ENCODE assay signal across 21 cellular contexts in genomic region chr14:105146976-105147700, GRCh38. TPM values are rescaled to one million over a fixed set of nuclear protein-coding genes. Genes with fewer than 3 reads are reported as not detected.
A peak's percentile ranks its signal among the peaks of the same experiment; 100 is the strongest.
DNase-seq lines count a peak whose midpoint lies in the region; ATAC-seq and TF ChIP-seq lines count a peak whose summit lies in the region.
"Had no signal": no experiment of that assay in that cellular context is flagged by ENCODE, and none has a peak within 500 bp of the region (broad histone marks: within the 10 kb centered on the region; RNA-seq: fewer than 3 reads in every experiment).

No MANE protein-coding gene starts in this region.

- no peaks in the 10 kb centered on the region for H3K4me1 ChIP-seq in BE2C
- no peaks in the 10 kb centered on the region for H3K4me1 ChIP-seq in endodermal cell (ENCODE audit: control insufficient read depth, insufficient read depth, low read length)
- no peaks in the 10 kb centered on the region for H3K4me1 ChIP-seq in osteoblast (ENCODE audit: insufficient read depth, low read length)

- in situ Hi-C loops in KBM-7 (cut with MboI; ENCODE audit: low pct_unique_long_range_greater_than_20kb, low sequenced_read_pairs) = no loop called here

- H3K27me3 ChIP-seq in BE2C = no peaks in the 10 kb centered on the region
- H3K27me3 ChIP-seq in endodermal cell (ENCODE audit: control insufficient read depth, insufficient read depth, low read length, poor library complexity, severe bottlenecking) = no peaks in the 10 kb centered on the region
- H3K27me3 ChIP-seq in osteoblast (ENCODE audit: insufficient read depth, low read length) = no peaks in the 10 kb centered on the region
- H3K27me3 ChIP-seq: BLaER1 had no signal

- H3K4me3 Mint-ChIP-seq in endodermal cell = no peak overlapping the region
- H3K4me3 Mint-ChIP-seq: CD8-positive, alpha-beta memory T cell had no signal

- WGBS in endodermal cell (ENCODE audit: insufficient coverage in 1 of 2, insufficient read length in 1 of 2), 2 experiments = 93% methylated on average over 11 to 22 of the region's 22 CpGs

- no peaks in the 10 kb centered on the region for H3K9me3 ChIP-seq in BE2C
- no peaks in the 10 kb centered on the region for H3K9me3 ChIP-seq in endodermal cell (ENCODE audit: control insufficient read depth, low read length)
- no peaks in the 10 kb centered on the region for H3K9me3 ChIP-seq in osteoblast (ENCODE audit: low read depth, low read length)
- H3K9me3 ChIP-seq: BLaER1 had no signal

- H3K36me3 Mint-ChIP-seq in endodermal cell (ENCODE audit: low read depth) = peaks cover 4% of the 10 kb centered on the region
- H3K36me3 Mint-ChIP-seq: CD8-positive, alpha-beta memory T cell had no signal

- DNase-seq in activated effector memory CD4-positive, alpha-beta T cell treated with anti-CD3 and anti-CD28 coated beads, Interleukin-2, amount 50 U/mL, for 16 hours = peak; percentile 53
- DNase-seq in activated effector memory CD4-positive, alpha-beta T cell treated with Interleukin-2 at 50 U/mL for 16 hours = no peak
- peak; percentile 8 for DNase-seq in BE2C
- peak; percentile 37 for DNase-seq in endodermal cell
- DNase-seq in osteoblast (ENCODE audit: insufficient read length, low spot score, missing footprints) = peak; percentile 76
- DNase-seq in NCI-H526 treated with DMSO at 0.1 percent for 48 hours (lab: John Stamatoyannopoulos, UW) = no peak
- DNase-seq in KBM-7 = no peak
- DNase-seq: DND-41, GM23248, MV-4-11, NCI-H1417, NCI-H1930, NCI-H2171 treated with DMSO at 0.1 percent for 48 hours, NCI-H446 treated with DMSO at 0.1 percent for 48 hours, NCI-H748 treated with DMSO at 0.1 percent for 48 hours, OCI-M1, RPMI8226 had no signal

- no peaks in the 10 kb centered on the region for H3K79me2 ChIP-seq in osteoblast (ENCODE audit: insufficient read depth, low read length)

- H3K27ac Mint-ChIP-seq in endodermal cell = no peak overlapping the region
- H3K27ac Mint-ChIP-seq: CD8-positive, alpha-beta memory T cell had no signal

- no peak overlapping the region for H3K4me2 ChIP-seq in osteoblast (ENCODE audit: insufficient read depth, low read length)
- H3K4me2 ChIP-seq: BLaER1 had no signal

- H3K36me3 ChIP-seq in BE2C (no peaks in the 10 kb centered on the region), endodermal cell (ENCODE audit: control insufficient read depth, insufficient read depth, low read length) (no peaks in the 10 kb centered on the region), osteoblast (ENCODE audit: insufficient read depth, low read length) (no peaks in the 10 kb centered on the region)

- no peaks in the 10 kb centered on the region for H3K27me3 Mint-ChIP-seq in endodermal cell (ENCODE audit: insufficient read depth)
- H3K27me3 Mint-ChIP-seq: CD8-positive, alpha-beta memory T cell had no signal

- ATAC-seq in HG03139 (IDR thresholded peaks at IDR 0.05; ENCODE audit: unreplicated experiment) = no peak
- ATAC-seq: K562 had no signal

- no peaks in the 10 kb centered on the region for H3K4me1 Mint-ChIP-seq in endodermal cell
- H3K4me1 Mint-ChIP-seq: CD8-positive, alpha-beta memory T cell had no signal

- H2AFZ ChIP-seq in osteoblast (ENCODE audit: low read length) = no peak overlapping the region
- H2AFZ ChIP-seq: GM23248 had no signal

- peaks cover 2% of the 10 kb centered on the region for H3K9me3 Mint-ChIP-seq in endodermal cell
- H3K9me3 Mint-ChIP-seq: CD8-positive, alpha-beta memory T cell had no signal

- TF ChIP-seq CTCF in BE2C (IDR thresholded peaks at IDR 0.05; ENCODE audit: low read depth, low read length) (no peak), endodermal cell (conservative IDR thresholded peaks at IDR 0.05) (no peak), osteoblast (IDR thresholded peaks at IDR 0.05; ENCODE audit: extremely low read depth, low read depth, low read length) (no peak)

- H3K4me3 ChIP-seq in BE2C (ENCODE audit: low read depth, low read length) = no peak overlapping the region
- H3K4me3 ChIP-seq in endodermal cell (ENCODE audit: low read length) = no peak overlapping the region
- H3K4me3 ChIP-seq in osteoblast (ENCODE audit: insufficient read depth, low read length) = no peak overlapping the region
- H3K4me3 ChIP-seq: BLaER1, GM23248, K562 had no signal

- no peaks in the 10 kb centered on the region for H4K20me1 ChIP-seq in osteoblast (ENCODE audit: insufficient read depth, low read length)

- H3K27ac ChIP-seq in endodermal cell (ENCODE audit: low read depth, low read length) = no peak overlapping the region
- no peak overlapping the region for H3K27ac ChIP-seq in osteoblast (ENCODE audit: low read depth, low read length)
- H3K27ac ChIP-seq: BLaER1, GM23248 had no signal

- H3K9ac ChIP-seq in endodermal cell (ENCODE audit: extremely low read depth, low read length, poor library complexity, severe bottlenecking) = no peak overlapping the region
- H3K9ac ChIP-seq: BLaER1, GM23248 had no signal

RNA-seq across cellular contexts. Expression of gene JAG2, which starts 21.4 kb away (rescaled TPM):
- 15.9 TPM for polyA plus RNA-seq in BE2C (2012; ENCODE audit: insufficient read depth, insufficient read length, low read depth)
- total RNA-seq in endodermal cell (1 to 10 TPM; 6.4 TPM), osteoblast (1.8 and 3.3 TPM in 2 replicates)
- 9.1 TPM for polyA plus RNA-seq in endodermal cell (2013, experiment 1 of 2)
- polyA plus RNA-seq in endodermal cell (2013, experiment 2 of 2) = 5.2 TPM
- polyA plus RNA-seq: GM23248 had no signal

RNA-seq across cellular contexts. Expression of gene NUDT14, which starts 34.0 kb away (rescaled TPM):
- polyA plus RNA-seq in BE2C (2012; ENCODE audit: insufficient read depth, insufficient read length, low read depth) = 7.4 TPM
- total RNA-seq in endodermal cell (10 to 100 TPM; 43.4 to 59.5 TPM), osteoblast (13.6 and 15.9 TPM in 2 replicates)
- 20.9 TPM for polyA plus RNA-seq in endodermal cell (2013, experiment 1 of 2)
- 20.4 TPM for polyA plus RNA-seq in endodermal cell (2013, experiment 2 of 2)

Comparison
In these comparisons a context has a peak if more than half of its experiments do, and no peak if none do; other contexts are left out.
1. DNase-seq: peak in activated effector memory CD4-positive, alpha-beta T cell treated with anti-CD3 and anti-CD28 coated beads, Interleukin-2, amount 50 U/mL, for 16 hours (single experiment), BE2C (single experiment), endodermal cell (single experiment) and osteoblast (single experiment); none in activated effector memory CD4-positive, alpha-beta T cell treated with Interleukin-2 at 50 U/mL for 16 hours (single experiment), NCI-H526 treated with DMSO at 0.1 percent for 48 hours (single experiment) and KBM-7 (single experiment).